Comparison of ENCODE assay signal across 1 cellular context in genomic region chr5:144162686-144163085, GRCh38.
TF ChIP-seq lines count a peak whose summit lies in the region.

No MANE protein-coding gene starts in this region.

TF ChIP-seq in endothelial cell of umbilical vein, 7 proteins besides CTCF, POLR2A, EP300 and RAD21 (continued from another document):
- TF ChIP-seq MAX (IDR thresholded peaks at IDR 0.05; ENCODE audit: insufficient read depth, insufficient read length) (no peak), JUN (IDR thresholded peaks at IDR 0.05; ENCODE audit: borderline replicate concordance, insufficient read depth, insufficient read length, low read depth) (no peak)
